In the genomic region with DNA sequence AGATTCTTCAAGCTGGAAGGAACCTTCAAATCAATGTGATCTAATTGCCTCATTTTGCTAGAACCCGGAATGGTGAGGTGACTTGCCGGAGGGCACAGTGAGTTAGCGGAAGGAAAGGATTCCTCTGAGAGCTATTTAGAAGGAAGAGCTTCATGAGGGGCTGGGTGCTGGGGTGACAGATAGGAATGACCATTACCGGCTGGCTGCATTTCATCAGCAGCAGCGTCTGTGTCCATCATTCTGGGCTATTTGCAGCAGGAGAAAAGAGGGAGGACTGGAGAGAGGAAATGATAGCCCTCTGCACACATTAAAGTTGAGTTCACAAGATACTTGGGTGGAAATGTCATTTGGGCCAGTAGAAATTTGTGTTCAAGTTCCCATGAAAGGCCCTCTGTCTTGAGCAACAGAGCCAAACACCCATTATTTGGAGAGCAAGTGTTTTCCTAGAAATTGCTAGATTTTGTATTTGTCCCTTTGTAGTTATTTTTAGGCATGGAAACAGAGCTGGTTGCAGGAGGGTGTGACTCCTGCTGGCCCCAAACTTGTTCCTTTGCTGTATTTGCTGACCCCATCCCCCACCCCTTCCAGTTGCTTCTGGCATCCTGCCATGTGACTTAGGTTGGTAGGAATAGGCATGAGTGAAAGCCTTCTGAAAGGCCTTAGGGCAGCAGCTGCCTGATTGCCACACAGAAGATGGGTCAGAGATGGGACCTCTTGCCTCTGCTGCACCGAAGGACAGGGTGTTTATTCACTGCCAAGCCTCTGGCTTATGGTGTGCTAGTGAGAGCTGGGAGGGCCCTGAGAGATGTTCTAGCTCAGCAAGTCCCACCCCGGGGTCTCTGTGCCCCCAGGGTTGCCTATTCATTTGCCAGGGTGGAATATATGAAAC, we compare ENCODE assay signal across 11 cellular contexts.
A peak's percentile ranks its signal among the peaks of the same experiment; 100 is the strongest.
DNase-seq lines count a peak whose midpoint lies in the region; ATAC-seq and TF ChIP-seq lines count a peak whose summit lies in the region.
"Had no signal": no experiment of that assay in that cellular context is flagged by ENCODE, and none has a peak within 500 bp of the region (broad histone marks: within the 10 kb centered on the region; RNA-seq: fewer than 3 reads in every experiment).

No MANE protein-coding gene starts in this region.

- peak overlapping the region; percentile 82 for H3K27ac ChIP-seq in psoas muscle
- H3K27ac ChIP-seq: neutrophil had no signal

- intact Hi-C loops in psoas muscle (cut with DNase I) = no loop called here

- peaks cover 32% of the 10 kb centered on the region for H3K4me1 ChIP-seq in psoas muscle

- WGBS in psoas muscle, 3 donors = 60 to 67% (median 60%) methylated on average over 7 of the region's 7 CpGs

- no peaks in the 10 kb centered on the region for H3K27me3 ChIP-seq in psoas muscle (ENCODE audit: insufficient read depth in 3 of 3, low read length in 2 of 3)
- H3K27me3 ChIP-seq: MG63 had no signal

- TF ChIP-seq CTCF in foreskin fibroblast (IDR thresholded peaks at IDR 0.05; ENCODE audit: low read depth, low read length) (no peak), psoas muscle (IDR thresholded peaks at IDR 0.05) (no peak)

- H3K36me3 ChIP-seq in psoas muscle (ENCODE audit: insufficient read depth in 1 of 2, low read depth in 1 of 2) = no peaks in the 10 kb centered on the region
- H3K36me3 ChIP-seq: MG63, neutrophil had no signal

- ATAC-seq in psoas muscle (peak; percentile 43 to 82 (median 66)), HG03135 (IDR thresholded peaks at IDR 0.05; ENCODE audit: unreplicated experiment) (no peak)
- ATAC-seq: HCT116 had no signal

- DNase-seq in ELR (ENCODE audit: low read depth) (peak; percentile 25), RPMI8226 (peak; percentile 85), foreskin fibroblast (peak; percentile 44 to 68), psoas muscle (no peak), superior temporal gyrus (ENCODE audit: extremely low spot score) (no peak), NCI-H2029 (lab: John Stamatoyannopoulos, UW) (no peak)
- DNase-seq in activated CD4-positive, alpha-beta T cell treated with anti-CD3 and anti-CD28 coated beads, Interleukin-2, amount 50 U/mL, for 4 hours = no peak
- DNase-seq: MG63 had no signal

- H3K4me3 ChIP-seq in foreskin fibroblast (ENCODE audit: low read depth in 1 of 2, low read length in 2 of 2) (no peak overlapping the region), psoas muscle (no peak overlapping the region)
- H3K4me3 ChIP-seq: MG63 had no signal

- H3K9me3 ChIP-seq in psoas muscle = no peaks in the 10 kb centered on the region
- H3K9me3 ChIP-seq: MG63, neutrophil had no signal

Comparison
In these comparisons a context has a peak if more than half of its experiments do, and no peak if none do; other contexts are left out.
1. DNase-seq: peak in ELR (single experiment), RPMI8226 (single experiment) and foreskin fibroblast (2 of 2); none in psoas muscle (0 of 2), activated CD4-positive, alpha-beta T cell treated with anti-CD3 and anti-CD28 coated beads, Interleukin-2, amount 50 U/mL, for 4 hours (0 of 2), superior temporal gyrus (single experiment) and NCI-H2029 (single experiment).